ENCODE assay signal across 10 cellular contexts in the genomic region with DNA sequence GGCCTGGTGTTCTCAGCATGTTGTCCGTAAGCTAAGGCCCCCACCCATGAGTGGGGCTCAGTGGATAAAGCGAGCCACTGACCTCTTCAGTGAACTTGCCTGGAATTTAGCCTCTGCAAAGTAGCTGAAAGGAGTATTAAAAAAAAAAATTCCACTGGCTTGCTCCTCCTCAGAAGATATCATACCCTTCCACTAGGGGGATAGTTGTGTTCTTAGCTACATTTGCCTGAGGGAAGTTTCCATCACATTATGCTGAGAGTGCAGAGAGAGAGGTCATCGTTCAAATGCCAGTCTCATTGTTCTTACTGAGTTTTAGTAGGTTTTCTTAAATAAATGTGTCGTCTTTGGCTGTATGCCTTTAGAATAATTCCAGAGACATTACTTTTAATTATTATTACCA.
A peak's percentile ranks its signal among the peaks of the same experiment; 100 is the strongest.
DNase-seq lines count a peak whose midpoint lies in the region; ATAC-seq, FAIRE-seq and TF ChIP-seq lines count a peak whose summit lies in the region.
"Had no signal": no experiment of that assay in that cellular context is flagged by ENCODE, and none has a peak within 500 bp of the region (broad histone marks: within the 10 kb centered on the region; RNA-seq: fewer than 3 reads in every experiment).

No MANE protein-coding gene starts in this region.

- TF ChIP-seq CTCF in HepG2 (CRISPR knock-in tag; IDR thresholded peaks at IDR 0.05) (0 out of 2 replicates have a peak, but pooled peaks have one; percentile 3), right lobe of liver (IDR thresholded peaks at IDR 0.05) (no peak), choroid plexus epithelial cell (conservative IDR thresholded peaks at IDR 0.05; ENCODE audit: low read depth, low read length) (peak; percentile 40)

- H3K9me3 ChIP-seq in HepG2 (ENCODE audit: low read length) (peaks cover 12% of the 10 kb centered on the region), right lobe of liver (no peaks in the 10 kb centered on the region)
- peaks cover 0 to 10% (median 4%) of the 10 kb centered on the region in 3 experiments for H3K9me3 ChIP-seq in naive thymus-derived CD4-positive, alpha-beta T cell (ENCODE audit: control insufficient read depth in 2 of 3, low read length in 3 of 3)

- no peaks in the 10 kb centered on the region for H3K4me1 Mint-ChIP-seq in naive thymus-derived CD4-positive, alpha-beta T cell
- H3K4me1 Mint-ChIP-seq: memory B cell had no signal

- CTCF ChIA-PET in HepG2 (lab: Yijun Ruan, JAX; ENCODE audit: low intra/inter-chr PET ratio, low total read pairs), result no interaction called here
- CTCF ChIA-PET in naive thymus-derived CD4-positive, alpha-beta T cell (lab: Charles Lee), result no interaction called here

- FAIRE-seq in HepG2 (lab: Jason Lieb, UNC), result peak; percentile 4

- H3K27me3 Mint-ChIP-seq in naive thymus-derived CD4-positive, alpha-beta T cell, result no peaks in the 10 kb centered on the region
- H3K27me3 Mint-ChIP-seq: memory B cell had no signal

- H2AFZ ChIP-seq in HepG2 (ENCODE audit: low read length), result no peak overlapping the region

- WGBS in HepG2 (ENCODE audit: low lambda C conversion rate), result 13% methylated on average over 4 of the region's 4 CpGs
- 31% methylated on average over 4 of the region's 4 CpGs for WGBS in right lobe of liver (ENCODE audit: insufficient coverage, low coverage, low lambda C conversion rate, missing lambda C conversion rate)

- DNase-seq in HepG2 (ENCODE audit: low spot score) (peak; percentile 13), right lobe of liver (no peak), NCI-H460 (ENCODE audit: extremely low read depth, low read depth) (peak; percentile 0), choroid plexus epithelial cell (ENCODE audit: low read depth) (peak; percentile 26), occipital lobe (lab: John Stamatoyannopoulos, UW) (no peak), activated gamma-delta T cell treated with Interleukin-2 at 50 U/mL for 16 hours (no peak), NK-92 (lab: John Stamatoyannopoulos, UW; ENCODE audit: unreplicated experiment) (no peak)
- no peak for DNase-seq in naive thymus-derived CD4-positive, alpha-beta T cell
- DNase-seq: activated CD4-positive, alpha-beta T cell treated with anti-CD3 and anti-CD28 coated beads, Interleukin-2, amount 50 U/mL, for 4 hours had no signal

- H3K36me3 ChIP-seq in HepG2 (replicated peaks in 1 of 2; ENCODE audit: control insufficient read depth in 1 of 2, insufficient read depth in 2 of 2, low read length in 2 of 2) (no peaks in the 10 kb centered on the region), right lobe of liver (no peaks in the 10 kb centered on the region)
- H3K36me3 ChIP-seq in naive thymus-derived CD4-positive, alpha-beta T cell (ENCODE audit: control insufficient read depth in 2 of 3, insufficient read depth in 3 of 3, low read length in 3 of 3), result no peaks in the 10 kb centered on the region

- H3K79me2 ChIP-seq in HepG2 (ENCODE audit: insufficient read depth, low read length), result no peaks in the 10 kb centered on the region

- intact Hi-C loops in HepG2 (cut with micrococcal nuclease; ENCODE audit: unreplicated experiment), result loop anchor here (2.0 kb wide), 1 partner anchor 1747 kb away; no protein-coding TSS in a partner anchor
- intact Hi-C loops in right lobe of liver (cut with DNase I), result no loop called here
- intact Hi-C loops in naive thymus-derived CD4-positive, alpha-beta T cell (cut with micrococcal nuclease), result no loop called here

- H3K4me3 ChIP-seq in HepG2 (replicated peaks in 1 of 3; ENCODE audit: insufficient read depth in 1 of 3, low read depth in 2 of 3, low read length in 3 of 3) (no peak overlapping the region), right lobe of liver (no peak overlapping the region), choroid plexus epithelial cell (ENCODE audit: low read depth, low read length) (no peak overlapping the region)
- no peak overlapping the region for H3K4me3 ChIP-seq in naive thymus-derived CD4-positive, alpha-beta T cell (ENCODE audit: low read length)

- H3K27ac Mint-ChIP-seq in naive thymus-derived CD4-positive, alpha-beta T cell, result no peak overlapping the region
- H3K27ac Mint-ChIP-seq: memory B cell had no signal

- H3K27ac ChIP-seq in HepG2 (ENCODE audit: extremely low read length, insufficient read depth, low read length) (no peak overlapping the region), right lobe of liver (no peak overlapping the region)
- H3K27ac ChIP-seq in naive thymus-derived CD4-positive, alpha-beta T cell (ENCODE audit: low read depth, low read length), result no peak overlapping the region

- in situ Hi-C loops in HepG2 (cut with HindIII; ENCODE audit: extremely low pct_ligation_motif_present, low pct_unique_long_range_greater_than_20kb), result no loop called here

- TF ChIP-seq EP300 in HepG2 (IDR thresholded peaks at IDR 0.05; ENCODE audit: low read depth in 2 of 2, low read length in 2 of 2) (no peak), HepG2 (CRISPR knock-in tag; IDR thresholded peaks at IDR 0.05; ENCODE audit: borderline replicate concordance) (no peak)

- no peaks in the 10 kb centered on the region for H3K36me3 Mint-ChIP-seq in naive thymus-derived CD4-positive, alpha-beta T cell
- H3K36me3 Mint-ChIP-seq: memory B cell had no signal

- no peak overlapping the region for H3K9ac ChIP-seq in HepG2 (ENCODE audit: insufficient read depth, low read depth, low read length)

- no peaks in the 10 kb centered on the region for H4K20me1 ChIP-seq in HepG2 (ENCODE audit: insufficient read depth, low read length)

- no peak overlapping the region for H3K4me2 ChIP-seq in HepG2 (ENCODE audit: low read depth, low read length)

- H3K27me3 ChIP-seq in HepG2 (ENCODE audit: control insufficient read depth in 1 of 2, insufficient read depth in 2 of 2, low read length in 2 of 2) (no peaks in the 10 kb centered on the region), right lobe of liver (no peaks in the 10 kb centered on the region)
- no peaks in the 10 kb centered on the region for H3K27me3 ChIP-seq in naive thymus-derived CD4-positive, alpha-beta T cell (ENCODE audit: control insufficient read depth in 2 of 2, insufficient read depth in 2 of 2, low read length in 2 of 2)

- POLR2A ChIA-PET in HepG2 (lab: Yijun Ruan, JAX), result no interaction called here
- POLR2A ChIA-PET in naive thymus-derived CD4-positive, alpha-beta T cell (lab: Charles Lee), result no interaction called here

- ATAC-seq in HepG2 (peak; percentile 82), right lobe of liver (no peak)
- ATAC-seq in naive thymus-derived CD4-positive, alpha-beta T cell, result no peak

- no peak for TF ChIP-seq POLR2A in HepG2 (IDR thresholded peaks at IDR 0.05; ENCODE audit: insufficient read depth in 1 of 2, low read depth in 2 of 2, low read length in 2 of 2)
- no peak for TF ChIP-seq POLR2A in right lobe of liver (IDR thresholded peaks at IDR 0.05)

- no TSS peak for BruUV-seq in HepG2 (replicated peaks; lab: Mats Ljungman, UMichigan)

- H3K9me3 Mint-ChIP-seq in naive thymus-derived CD4-positive, alpha-beta T cell, result peaks cover 2 to 38% (median 14%) of the 10 kb centered on the region in 11 donors

- H3K4me1 ChIP-seq in HepG2 (ENCODE audit: insufficient read depth, low read length) (no peaks in the 10 kb centered on the region), right lobe of liver (no peaks in the 10 kb centered on the region)
- H3K4me1 ChIP-seq in naive thymus-derived CD4-positive, alpha-beta T cell (ENCODE audit: control insufficient read depth in 2 of 2, insufficient read depth in 2 of 2, low read length in 2 of 2), result no peaks in the 10 kb centered on the region

- no peak for TF ChIP-seq RAD21 in HepG2 (CRISPR knock-in tag; IDR thresholded peaks at IDR 0.05)

- no peak overlapping the region for H3K4me3 Mint-ChIP-seq in naive thymus-derived CD4-positive, alpha-beta T cell
- H3K4me3 Mint-ChIP-seq: memory B cell had no signal

TF ChIP-seq in HepG2, 621 proteins besides CTCF, POLR2A, EP300 and RAD21:
- TF ChIP-seq FOXA3 (CRISPR knock-in tag; IDR thresholded peaks at IDR 0.05) (no peak), SP4 (CRISPR knock-in tag; IDR thresholded peaks at IDR 0.05) (no peak), ARID2 (CRISPR knock-in tag; IDR thresholded peaks at IDR 0.05; ENCODE audit: borderline replicate concordance) (no peak), ZNF549 (CRISPR knock-in tag; IDR thresholded peaks at IDR 0.05) (no peak)

Comparison
In these comparisons a context has a peak if more than half of its experiments do, and no peak if none do; other contexts are left out.
1. DNase-seq: peak in HepG2 (single experiment), NCI-H460 (single experiment) and choroid plexus epithelial cell (single experiment); none in right lobe of liver (0 of 3), occipital lobe (single experiment), activated gamma-delta T cell treated with Interleukin-2 at 50 U/mL for 16 hours (single experiment), naive thymus-derived CD4-positive, alpha-beta T cell (0 of 9) and NK-92 (single experiment).
2. CTCF ChIP-seq: peak in HepG2 (single experiment) and choroid plexus epithelial cell (single experiment); none in right lobe of liver (0 of 4).